Comparison of ENCODE assay signal across 23 cellular contexts in genomic region chr6:89693207-89693606, GRCh38.
"Had no signal": no experiment of that assay in that cellular context is flagged by ENCODE, and none has a peak within 500 bp of the region (broad histone marks: within the 10 kb centered on the region; RNA-seq: fewer than 3 reads in every experiment).

No MANE protein-coding gene starts in this region.

- H3K27me3 Mint-ChIP-seq: naive B cell, type B pancreatic cell had no signal

- H3K4me3 ChIP-seq: colonic mucosa, heart left ventricle, left lung, lower lobe of right lung, psoas muscle, right lobe of liver, spleen, suprapubic skin, thyroid gland had no signal

- H3K4me3 Mint-ChIP-seq: naive B cell, nephron, type B pancreatic cell had no signal

- H3K27ac ChIP-seq: colonic mucosa, heart left ventricle, left lung, lower lobe of right lung, psoas muscle, right lobe of liver, spleen, suprapubic skin, thyroid gland had no signal

- H3K4me1 Mint-ChIP-seq: nephron had no signal

- H3K4me1 ChIP-seq: colonic mucosa, left lung, lower lobe of right lung, right lobe of liver, spleen, suprapubic skin, thyroid gland had no signal

- H3K9me3 Mint-ChIP-seq: naive B cell, nephron, type B pancreatic cell had no signal

- H3K27me3 ChIP-seq: colonic mucosa, heart left ventricle, left lung, right lobe of liver, spleen, suprapubic skin, thyroid gland had no signal

- DNase-seq: colonic mucosa; dermis blood vessel endothelial cell; erythroblast; foreskin melanocyte; heart left ventricle; hippocampal formation; islet precursor cell; left lung; lower lobe of right lung; mesenchymal stem cell; midbrain; naive B cell; psoas muscle; retina; right lobe of liver; spleen; stimulated activated CD4-positive, alpha-beta T cell treated with anti-CD3 and anti-CD28 coated beads, Interleukin-15, amount 100 ng/mL, for 24 hours; stimulated activated CD4-positive, alpha-beta T cell treated with anti-CD3 and anti-CD28 coated beads, Interleukin-1b, Interleukin-23, amount 100 ng/mL, for 48 hours; stimulated activated naive CD4-positive, alpha-beta T cell; thyroid gland had no signal

- H3K9me3 ChIP-seq: colonic mucosa, heart left ventricle, left lung, lower lobe of right lung, psoas muscle, right lobe of liver, spleen, suprapubic skin, thyroid gland had no signal

- ATAC-seq: left lung, lower lobe of right lung, psoas muscle had no signal

- H3K27ac Mint-ChIP-seq: nephron, type B pancreatic cell had no signal
